ENCODE assay signal across 18 cellular contexts in genomic region chr11:63811522-63811921, GRCh38. TPM values are rescaled to one million over a fixed set of nuclear protein-coding genes. Genes with fewer than 3 reads are reported as not detected.
A peak's percentile ranks its signal among the peaks of the same experiment; 100 is the strongest.
DNase-seq lines count a peak whose midpoint lies in the region; ATAC-seq and TF ChIP-seq lines count a peak whose summit lies in the region.
"Had no signal": no experiment of that assay in that cellular context is flagged by ENCODE, and none has a peak within 500 bp of the region (broad histone marks: within the 10 kb centered on the region; RNA-seq: fewer than 3 reads in every experiment).

No MANE protein-coding gene starts in this region.

- H3K4me3 ChIP-seq in IMR-90 (ENCODE audit: insufficient read depth, low read depth, low read length), result no peak overlapping the region
- H3K4me3 ChIP-seq in dorsolateral prefrontal cortex, result peak overlapping the region in 41 of 59 donors; percentile 11 to 98 (median 88)
- no peak overlapping the region for H3K4me3 ChIP-seq in smooth muscle cell
- H3K4me3 ChIP-seq: SK-N-MC, skin epidermis had no signal

- no peaks in the 10 kb centered on the region for H3K9me3 ChIP-seq in IMR-90 (ENCODE audit: control insufficient read depth, insufficient read depth, low read length)
- H3K9me3 ChIP-seq in smooth muscle cell (replicated peaks; ENCODE audit: low read depth), result no peaks in the 10 kb centered on the region

- H4K20me1 ChIP-seq in IMR-90 (ENCODE audit: insufficient read depth, low read length), result peaks cover 26% of the 10 kb centered on the region
- peaks cover 28% of the 10 kb centered on the region for H4K20me1 ChIP-seq in smooth muscle cell (ENCODE audit: low read depth)

- H3K36me3 ChIP-seq in IMR-90 (ENCODE audit: control insufficient read depth, insufficient read depth, low read length) (peaks cover 9% of the 10 kb centered on the region), smooth muscle cell (ENCODE audit: low read depth) (no peaks in the 10 kb centered on the region)

- no peak overlapping the region for H2BK5ac ChIP-seq in IMR-90 (ENCODE audit: low read depth, low read length, poor library complexity, severe bottlenecking)

- H2AFZ ChIP-seq in IMR-90 (replicated peaks; ENCODE audit: low read length, poor library complexity) (no peak overlapping the region), smooth muscle cell (ENCODE audit: low read depth) (no peak overlapping the region)

- H3K27ac ChIP-seq in IMR-90 (ENCODE audit: insufficient read depth, low read length) (no peak overlapping the region), dorsolateral prefrontal cortex (peak overlapping the region in 9 of 59 donors; percentile 8 to 71 (median 38)), smooth muscle cell (ENCODE audit: low read depth) (no peak overlapping the region)
- H3K27ac ChIP-seq: SK-N-MC, skin epidermis had no signal

- DNase-seq in activated naive CD4-positive, alpha-beta T cell (lab: John Stamatoyannopoulos, UW), result no peak
- DNase-seq in IMR-90 (no peak), dorsolateral prefrontal cortex (no peak), smooth muscle cell (lab: John Stamatoyannopoulos, UW; ENCODE audit: unreplicated experiment) (no peak), HPDE6-E6E7 (ENCODE audit: extremely low spot score) (no peak)
- DNase-seq: activated T-cell treated with anti-CD3 and anti-CD28 coated beads for 4 hours; dermis blood vessel endothelial cell; Kasumi-1; NCI-H1105 treated with DMSO at 0.1 percent for 48 hours; NCI-H2107; NCI-H748 treated with DMSO at 0.1 percent for 48 hours; stimulated activated CD4-positive, alpha-beta T cell treated with anti-CD3 and anti-CD28 coated beads, Interleukin-4, amount 100 ng/mL, for 1 hour had no signal

- no peak overlapping the region for H4K8ac ChIP-seq in IMR-90 (ENCODE audit: low read depth in 2 of 2, low read length in 2 of 2)

- no peaks in the 10 kb centered on the region for H3K27me3 Mint-ChIP-seq in activated naive CD4-positive, alpha-beta T cell treated with anti-CD3 and anti-CD28 coated beads, Interleukin-2, amount 50 U/mL, for 24 hours

- H3K4me1 Mint-ChIP-seq in activated naive CD4-positive, alpha-beta T cell treated with anti-CD3 and anti-CD28 coated beads, Interleukin-2, amount 50 U/mL, for 24 hours, result peaks cover 21% of the 10 kb centered on the region

- H2AK5ac ChIP-seq in IMR-90 (ENCODE audit: low read depth, low read length), result no peak overlapping the region

- peaks cover 31% of the 10 kb centered on the region for H3K79me2 ChIP-seq in smooth muscle cell (ENCODE audit: low read depth)

- H3K36me3 Mint-ChIP-seq in activated naive CD4-positive, alpha-beta T cell treated with anti-CD3 and anti-CD28 coated beads, Interleukin-2, amount 50 U/mL, for 24 hours, result no peaks in the 10 kb centered on the region

- dilution Hi-C loops in IMR-90 (cut with HindIII; ENCODE audit: low sequenced_read_pairs, unreplicated experiment), result no loop called here

- H2BK15ac ChIP-seq in IMR-90 (ENCODE audit: low read depth, low read length), result no peak overlapping the region

- peak overlapping the region; percentile 20 for H2AK9ac ChIP-seq in IMR-90 (replicated peaks; ENCODE audit: low read depth, low read length, poor library complexity)

- no peak overlapping the region for H4K91ac ChIP-seq in IMR-90 (ENCODE audit: insufficient read depth, low read depth, low read length)

- no peak for ATAC-seq in IMR-90 (ENCODE audit: low read depth)
- no peak for ATAC-seq in GM18867 (IDR thresholded peaks at IDR 0.05; ENCODE audit: unreplicated experiment)
- no peak for ATAC-seq in HG03460 (IDR thresholded peaks at IDR 0.05; ENCODE audit: unreplicated experiment)
- ATAC-seq: HCT116 had no signal

- WGBS in IMR-90 (ENCODE audit: extremely low coverage in 2 of 2, insufficient read length in 1 of 2), 2 experiments, result no CpG with 5 or more reads among the region's 3 CpGs
- whole genome bisulfite sequencing in smooth muscle cell (ENCODE audit: low lambda C conversion rate), result 86% methylated on average over 3 of the region's 3 CpGs

- H3K14ac ChIP-seq in IMR-90 (replicated peaks; ENCODE audit: low read depth, low read length), result no peak overlapping the region

- intact Hi-C loops in IMR-90 (cut with micrococcal nuclease), result loop anchor here (5.0 kb wide), 1 partner anchor 334 kb away; no protein-coding TSS in a partner anchor
- intact Hi-C loops in dorsolateral prefrontal cortex (cut with DNase I), result loop anchor here (2.0 to 5.0 kb wide), 4 partner anchors 41 to 169 kb away; partner anchors contain the start of genes ATL3 (in 1 of the 2) and ZFTA (in 1 of the 2)

- H3K4ac ChIP-seq in IMR-90 (ENCODE audit: low read depth, low read length), result no peak overlapping the region

- POLR2A ChIA-PET in IMR-90 (lab: Charles Lee; ENCODE audit: unreplicated experiment), result no interaction called here

- TF ChIP-seq CTCF in IMR-90 (conservative IDR thresholded peaks at IDR 0.05; ENCODE audit: low read depth, low read length), result no peak
- no peak for TF ChIP-seq CTCF in dorsolateral prefrontal cortex (IDR thresholded peaks at IDR 0.05 in 54 of 56, conservative IDR thresholded peaks at IDR 0.05 in 2 of 56; ENCODE audit: low read depth in 1 of 56, partially characterized antibody in 56 of 56)
- no peak for TF ChIP-seq CTCF in smooth muscle cell (IDR thresholded peaks at IDR 0.05; ENCODE audit: borderline replicate concordance, insufficient read depth, poor library complexity, severe bottlenecking)

- no peak overlapping the region for H2BK20ac ChIP-seq in IMR-90 (ENCODE audit: low read depth, low read length)

- no peak overlapping the region for H3K56ac ChIP-seq in IMR-90 (ENCODE audit: extremely low read depth, insufficient read depth, low read length)

- H3K9me1 ChIP-seq in IMR-90 (ENCODE audit: insufficient read depth, low read length), result peaks cover 7% of the 10 kb centered on the region

- no peak overlapping the region for H2BK120ac ChIP-seq in IMR-90 (ENCODE audit: low read depth, low read length)

- in situ Hi-C loops in IMR-90 (cut with MboI; ENCODE audit: low sequenced_read_pairs), result no loop called here

- peaks cover 13 to 40% of the 10 kb centered on the region in 2 experiments for H3K79me1 ChIP-seq in IMR-90 (ENCODE audit: low read depth in 1 of 2, low read length in 2 of 2)

- H3K4me1 ChIP-seq in IMR-90 (ENCODE audit: control insufficient read depth, insufficient read depth, low read length) (peaks cover 3% of the 10 kb centered on the region), smooth muscle cell (ENCODE audit: low read depth) (peaks cover 22% of the 10 kb centered on the region)

- H3K9ac ChIP-seq in IMR-90 (ENCODE audit: low read depth, low read length) (no peak overlapping the region), smooth muscle cell (ENCODE audit: low read depth) (no peak overlapping the region)

- H3K27ac Mint-ChIP-seq in activated naive CD4-positive, alpha-beta T cell treated with anti-CD3 and anti-CD28 coated beads, Interleukin-2, amount 50 U/mL, for 24 hours, result peak overlapping the region; percentile 72

- no peak overlapping the region for H4K5ac ChIP-seq in IMR-90 (ENCODE audit: low read depth, low read length)

- H3K4me2 ChIP-seq in IMR-90 (ENCODE audit: low read depth, low read length), result no peak overlapping the region
- peak overlapping the region; percentile 97 for H3K4me2 ChIP-seq in smooth muscle cell

- TF ChIP-seq POLR2A in IMR-90 (IDR thresholded peaks at IDR 0.05; ENCODE audit: low read depth, low read length), result no peak

- H3K18ac ChIP-seq in IMR-90 (ENCODE audit: low read depth, low read length), result no peak overlapping the region

- H3K27me3 ChIP-seq in IMR-90 (ENCODE audit: control insufficient read depth, insufficient read depth, low read length) (no peaks in the 10 kb centered on the region), dorsolateral prefrontal cortex (no peaks in the 10 kb centered on the region), smooth muscle cell (ENCODE audit: low read depth) (no peaks in the 10 kb centered on the region)

- H3K4me3 Mint-ChIP-seq in activated naive CD4-positive, alpha-beta T cell treated with anti-CD3 and anti-CD28 coated beads, Interleukin-2, amount 50 U/mL, for 24 hours, result peak overlapping the region; percentile 39

- H3F3A ChIP-seq in smooth muscle cell (ENCODE audit: low read depth), result no peaks in the 10 kb centered on the region

- no peak for TF ChIP-seq RAD21 in IMR-90 (IDR thresholded peaks at IDR 0.05; ENCODE audit: low read length)

- H3K23ac ChIP-seq in IMR-90 (ENCODE audit: low read depth, low read length), result no peak overlapping the region

- H3K9me3 Mint-ChIP-seq in activated naive CD4-positive, alpha-beta T cell treated with anti-CD3 and anti-CD28 coated beads, Interleukin-2, amount 50 U/mL, for 24 hours, result no peaks in the 10 kb centered on the region

- no TSS peak for BruUV-seq in IMR-90 (replicated peaks; lab: Mats Ljungman, UMichigan)

- CTCF ChIA-PET in IMR-90 (lab: Yijun Ruan, JAX), result interaction anchor here (0.9 kb wide), 1 partner anchor 30 kb away, joined by 3 read pairs; no protein-coding TSS in a partner anchor

TF ChIP-seq in IMR-90, 13 proteins besides CTCF, POLR2A, EP300 and RAD21 (continues in another document):
- TF ChIP-seq MXI1 (IDR thresholded peaks at IDR 0.05; ENCODE audit: borderline replicate concordance, low read depth, low read length), result no peak

RNA-seq across cellular contexts. Expression of gene SPINDOC, which starts 1.7 kb away (rescaled TPM):
- total RNA-seq in IMR-90 (2012; rRNA removed) (10.0 and 11.9 TPM in 2 replicates), dorsolateral prefrontal cortex (10 to 100 TPM; 19.8 to 60.5 (median 27.7) TPM), smooth muscle cell (13.6 and 15.3 TPM in 2 replicates)
- polyA plus RNA-seq in IMR-90 (2012; rRNA removed) (29.9 and 39.0 TPM in 2 replicates), smooth muscle cell (12.1 and 13.7 TPM in 2 replicates)
- polyA plus RNA-seq in IMR-90 (2012; cell fraction: cytosol; rRNA removed), result 34.0 and 34.1 TPM in 2 replicates
- 23.5 and 34.0 TPM in 2 replicates for polyA plus RNA-seq in IMR-90 (2012; cell fraction: nucleus; rRNA removed; ENCODE audit: low replicate concordance)

RNA-seq across cellular contexts. Expression of gene MARK2, which starts 27.4 kb away (rescaled TPM):
- 6.6 and 7.2 TPM in 2 replicates for total RNA-seq in IMR-90 (2012; rRNA removed)
- 17.3 and 19.9 TPM in 2 replicates for polyA plus RNA-seq in IMR-90 (2012; rRNA removed)
- polyA plus RNA-seq in IMR-90 (2012; cell fraction: cytosol; rRNA removed), result 13.2 and 14.5 TPM in 2 replicates
- polyA plus RNA-seq in IMR-90 (2012; cell fraction: nucleus; rRNA removed; ENCODE audit: low replicate concordance), result 17.4 and 22.9 TPM in 2 replicates
- total RNA-seq in dorsolateral prefrontal cortex, result 10 to 100 TPM; 47.0 to 75.5 (median 57.9) TPM
- total RNA-seq in smooth muscle cell, result 14.2 and 16.9 TPM in 2 replicates
- 23.3 and 32.4 TPM in 2 replicates for polyA plus RNA-seq in smooth muscle cell

RNA-seq across cellular contexts. Expression of gene ZFTA, which starts 42.9 kb away (rescaled TPM):
- 5.4 and 7.2 TPM in 2 replicates for total RNA-seq in IMR-90 (2012; rRNA removed)
- 8.1 and 8.8 TPM in 2 replicates for polyA plus RNA-seq in IMR-90 (2012; rRNA removed)
- 8.8 and 10.1 TPM in 2 replicates for polyA plus RNA-seq in IMR-90 (2012; cell fraction: cytosol; rRNA removed)
- 17.0 and 22.1 TPM in 2 replicates for polyA plus RNA-seq in IMR-90 (2012; cell fraction: nucleus; rRNA removed; ENCODE audit: low replicate concordance)
- 10 to 100 TPM in 119 of 120 experiments, 1 to 10 TPM in 1; 8.7 to 41.2 (median 25.3) TPM for total RNA-seq in dorsolateral prefrontal cortex
- total RNA-seq in smooth muscle cell, result 14.9 and 15.7 TPM in 2 replicates
- polyA plus RNA-seq in smooth muscle cell, result 11.0 and 11.1 TPM in 2 replicates

Comparison
In these comparisons a context has a peak if more than half of its experiments do, and no peak if none do; other contexts are left out.
1. H3K4me3 ChIP-seq: peak in dorsolateral prefrontal cortex (41 of 59); none in IMR-90 (single experiment) and smooth muscle cell (single experiment).